In the genomic region with DNA sequence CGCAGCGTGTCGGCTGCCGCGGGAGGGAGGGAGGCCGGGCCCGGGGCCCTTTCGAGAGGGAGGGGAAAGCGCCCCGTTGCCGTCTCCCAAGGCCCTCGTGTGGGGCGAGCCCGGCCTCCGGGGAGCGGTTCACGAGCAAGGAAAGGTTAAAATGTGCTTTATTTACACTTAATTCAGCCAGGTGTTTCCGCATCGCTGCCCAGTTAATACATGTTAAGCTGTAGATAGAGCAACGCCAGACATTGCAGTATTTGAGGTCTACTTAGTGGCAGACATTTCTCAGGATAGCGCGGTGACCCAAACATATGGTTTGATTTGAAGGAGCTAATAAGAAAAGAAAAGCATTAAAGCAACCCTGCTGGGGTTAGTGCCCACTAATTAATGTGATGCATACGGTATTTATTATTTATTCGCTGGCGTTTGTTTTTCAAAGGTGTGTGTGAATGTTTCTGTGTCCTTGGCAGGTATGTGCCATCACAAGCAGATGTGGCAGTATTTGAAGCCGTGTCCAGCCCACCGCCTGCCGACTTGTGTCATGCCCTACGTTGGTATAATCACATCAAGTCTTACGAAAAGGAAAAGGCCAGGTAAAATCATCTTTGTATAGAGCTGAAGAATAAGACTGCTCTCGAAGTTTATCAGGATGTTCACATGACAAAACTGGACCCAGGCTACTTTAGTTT, we compare ENCODE assay signal across 1 cellular context.
A peak's percentile ranks its signal among the peaks of the same experiment; 100 is the strongest.
TF ChIP-seq lines count a peak whose summit lies in the region.

No MANE protein-coding gene starts in this region.

TF ChIP-seq in HepG2, 621 proteins besides CTCF, POLR2A, EP300 and RAD21 (continued from another document and continues in another):
- TF ChIP-seq CHD2 (IDR thresholded peaks at IDR 0.05; ENCODE audit: low read depth, low read length) (no peak), HIVEP1 (CRISPR knock-in tag; IDR thresholded peaks at IDR 0.05) (no peak; the same call in 1 of the 2 replicates), ZNF570 (CRISPR knock-in tag; IDR thresholded peaks at IDR 0.05; ENCODE audit: borderline replicate concordance) (no peak), ZNF674 (CRISPR knock-in tag; IDR thresholded peaks at IDR 0.05; ENCODE audit: low read depth) (no peak), ZNF383 (CRISPR knock-in tag; IDR thresholded peaks at IDR 0.05; ENCODE audit: borderline replicate concordance) (no peak), ZNF678 (CRISPR knock-in tag; IDR thresholded peaks at IDR 0.05) (peak; percentile 67; the same call in 1 of the 2 replicates), ZNF839 (CRISPR knock-in tag; IDR thresholded peaks at IDR 0.05; ENCODE audit: borderline replicate concordance) (no peak), AGO2 (optimal IDR thresholded peaks at IDR 0.05; ENCODE audit: low read depth, low read length) (no peak), ZNF20 (CRISPR knock-in tag; IDR thresholded peaks at IDR 0.05) (0 out of 2 replicates have a peak, but pooled peaks have one; percentile 6), NFKBIZ (CRISPR knock-in tag; IDR thresholded peaks at IDR 0.05) (0 out of 2 replicates have a peak, but pooled peaks have one; percentile 45), ZNF446 (CRISPR knock-in tag; IDR thresholded peaks at IDR 0.05) (0 out of 2 replicates have a peak, but pooled peaks have one; percentile 13), MED8 (CRISPR knock-in tag; IDR thresholded peaks at IDR 0.05; ENCODE audit: insufficient replicate concordance) (no peak), ZBTB1 (CRISPR knock-in tag; IDR thresholded peaks at IDR 0.05; ENCODE audit: borderline replicate concordance) (no peak), ZNF17 (CRISPR knock-in tag; IDR thresholded peaks at IDR 0.05) (peak; percentile 53; the same call in 1 of the 2 replicates), PLRG1 (conservative IDR thresholded peaks at IDR 0.05) (no peak), ZNF431 (CRISPR knock-in tag; IDR thresholded peaks at IDR 0.05; ENCODE audit: borderline replicate concordance, low read depth) (no peak; the same call in 1 of the 2 replicates), ZMAT3 (CRISPR knock-in tag; conservative IDR thresholded peaks at IDR 0.05) (no peak), HNRNPH1 (optimal IDR thresholded peaks at IDR 0.05; ENCODE audit: low read depth, low read length) (no peak), ZNF317 (CRISPR knock-in tag; IDR thresholded peaks at IDR 0.05) (peak; percentile 19; the same call in 1 of the 2 replicates)
- TF ChIP-seq, protein P1, sequence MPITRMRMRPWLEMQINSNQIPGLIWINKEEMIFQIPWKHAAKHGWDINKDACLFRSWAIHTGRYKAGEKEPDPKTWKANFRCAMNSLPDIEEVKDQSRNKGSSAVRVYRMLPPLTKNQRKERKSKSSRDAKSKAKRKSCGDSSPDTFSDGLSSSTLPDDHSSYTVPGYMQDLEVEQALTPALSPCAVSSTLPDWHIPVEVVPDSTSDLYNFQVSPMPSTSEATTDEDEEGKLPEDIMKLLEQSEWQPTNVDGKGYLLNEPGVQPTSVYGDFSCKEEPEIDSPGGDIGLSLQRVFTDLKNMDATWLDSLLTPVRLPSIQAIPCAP (CRISPR knock-in tag; IDR thresholded peaks at IDR 0.05; ENCODE audit: low read depth), result no peak
- TF ChIP-seq, protein P2, sequence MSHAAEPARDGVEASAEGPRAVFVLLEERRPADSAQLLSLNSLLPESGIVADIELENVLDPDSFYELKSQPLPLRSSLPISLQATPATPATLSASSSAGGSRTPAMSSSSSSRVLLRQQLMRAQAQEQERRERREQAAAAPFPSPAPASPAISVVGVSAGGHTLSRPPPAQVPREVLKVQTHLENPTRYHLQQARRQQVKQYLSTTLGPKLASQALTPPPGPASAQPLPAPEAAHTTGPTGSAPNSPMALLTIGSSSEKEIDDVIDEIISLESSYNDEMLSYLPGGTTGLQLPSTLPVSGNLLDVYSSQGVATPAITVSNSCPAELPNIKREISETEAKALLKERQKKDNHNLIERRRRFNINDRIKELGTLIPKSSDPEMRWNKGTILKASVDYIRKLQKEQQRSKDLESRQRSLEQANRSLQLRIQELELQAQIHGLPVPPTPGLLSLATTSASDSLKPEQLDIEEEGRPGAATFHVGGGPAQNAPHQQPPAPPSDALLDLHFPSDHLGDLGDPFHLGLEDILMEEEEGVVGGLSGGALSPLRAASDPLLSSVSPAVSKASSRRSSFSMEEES (CRISPR knock-in tag; IDR thresholded peaks at IDR 0.05), result no peak; the same call in 1 of the 2 replicates
- TF ChIP-seq, protein P3, sequence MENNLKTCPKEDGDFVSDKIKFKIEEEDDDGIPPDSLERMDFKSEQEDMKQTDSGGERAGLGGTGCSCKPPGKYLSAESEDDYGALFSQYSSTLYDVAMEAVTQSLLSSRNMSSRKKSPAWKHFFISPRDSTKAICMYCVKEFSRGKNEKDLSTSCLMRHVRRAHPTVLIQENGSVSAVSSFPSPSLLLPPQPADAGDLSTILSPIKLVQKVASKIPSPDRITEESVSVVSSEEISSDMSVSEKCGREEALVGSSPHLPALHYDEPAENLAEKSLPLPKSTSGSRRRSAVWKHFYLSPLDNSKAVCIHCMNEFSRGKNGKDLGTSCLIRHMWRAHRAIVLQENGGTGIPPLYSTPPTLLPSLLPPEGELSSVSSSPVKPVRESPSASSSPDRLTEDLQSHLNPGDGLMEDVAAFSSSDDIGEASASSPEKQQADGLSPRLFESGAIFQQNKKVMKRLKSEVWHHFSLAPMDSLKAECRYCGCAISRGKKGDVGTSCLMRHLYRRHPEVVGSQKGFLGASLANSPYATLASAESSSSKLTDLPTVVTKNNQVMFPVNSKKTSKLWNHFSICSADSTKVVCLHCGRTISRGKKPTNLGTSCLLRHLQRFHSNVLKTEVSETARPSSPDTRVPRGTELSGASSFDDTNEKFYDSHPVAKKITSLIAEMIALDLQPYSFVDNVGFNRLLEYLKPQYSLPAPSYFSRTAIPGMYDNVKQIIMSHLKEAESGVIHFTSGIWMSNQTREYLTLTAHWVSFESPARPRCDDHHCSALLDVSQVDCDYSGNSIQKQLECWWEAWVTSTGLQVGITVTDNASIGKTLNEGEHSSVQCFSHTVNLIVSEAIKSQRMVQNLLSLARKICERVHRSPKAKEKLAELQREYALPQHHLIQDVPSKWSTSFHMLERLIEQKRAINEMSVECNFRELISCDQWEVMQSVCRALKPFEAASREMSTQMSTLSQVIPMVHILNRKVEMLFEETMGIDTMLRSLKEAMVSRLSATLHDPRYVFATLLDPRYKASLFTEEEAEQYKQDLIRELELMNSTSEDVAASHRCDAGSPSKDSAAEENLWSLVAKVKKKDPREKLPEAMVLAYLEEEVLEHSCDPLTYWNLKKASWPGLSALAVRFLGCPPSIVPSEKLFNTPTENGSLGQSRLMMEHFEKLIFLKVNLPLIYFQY (CRISPR knock-in tag; IDR thresholded peaks at IDR 0.05; ENCODE audit: borderline replicate concordance), result no peak
- TF ChIP-seq, protein P4, sequence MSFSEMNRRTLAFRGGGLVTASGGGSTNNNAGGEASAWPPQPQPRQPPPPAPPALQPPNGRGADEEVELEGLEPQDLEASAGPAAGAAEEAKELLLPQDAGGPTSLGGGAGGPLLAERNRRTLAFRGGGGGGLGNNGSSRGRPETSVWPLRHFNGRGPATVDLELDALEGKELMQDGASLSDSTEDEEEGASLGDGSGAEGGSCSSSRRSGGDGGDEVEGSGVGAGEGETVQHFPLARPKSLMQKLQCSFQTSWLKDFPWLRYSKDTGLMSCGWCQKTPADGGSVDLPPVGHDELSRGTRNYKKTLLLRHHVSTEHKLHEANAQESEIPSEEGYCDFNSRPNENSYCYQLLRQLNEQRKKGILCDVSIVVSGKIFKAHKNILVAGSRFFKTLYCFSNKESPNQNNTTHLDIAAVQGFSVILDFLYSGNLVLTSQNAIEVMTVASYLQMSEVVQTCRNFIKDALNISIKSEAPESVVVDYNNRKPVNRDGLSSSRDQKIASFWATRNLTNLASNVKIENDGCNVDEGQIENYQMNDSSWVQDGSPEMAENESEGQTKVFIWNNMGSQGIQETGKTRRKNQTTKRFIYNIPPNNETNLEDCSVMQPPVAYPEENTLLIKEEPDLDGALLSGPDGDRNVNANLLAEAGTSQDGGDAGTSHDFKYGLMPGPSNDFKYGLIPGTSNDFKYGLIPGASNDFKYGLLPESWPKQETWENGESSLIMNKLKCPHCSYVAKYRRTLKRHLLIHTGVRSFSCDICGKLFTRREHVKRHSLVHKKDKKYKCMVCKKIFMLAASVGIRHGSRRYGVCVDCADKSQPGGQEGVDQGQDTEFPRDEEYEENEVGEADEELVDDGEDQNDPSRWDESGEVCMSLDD (CRISPR knock-in tag; IDR thresholded peaks at IDR 0.05; ENCODE audit: borderline replicate concordance), result 0 out of 2 replicates have a peak, but pooled peaks have one; percentile 3
- TF ChIP-seq, protein P5, sequence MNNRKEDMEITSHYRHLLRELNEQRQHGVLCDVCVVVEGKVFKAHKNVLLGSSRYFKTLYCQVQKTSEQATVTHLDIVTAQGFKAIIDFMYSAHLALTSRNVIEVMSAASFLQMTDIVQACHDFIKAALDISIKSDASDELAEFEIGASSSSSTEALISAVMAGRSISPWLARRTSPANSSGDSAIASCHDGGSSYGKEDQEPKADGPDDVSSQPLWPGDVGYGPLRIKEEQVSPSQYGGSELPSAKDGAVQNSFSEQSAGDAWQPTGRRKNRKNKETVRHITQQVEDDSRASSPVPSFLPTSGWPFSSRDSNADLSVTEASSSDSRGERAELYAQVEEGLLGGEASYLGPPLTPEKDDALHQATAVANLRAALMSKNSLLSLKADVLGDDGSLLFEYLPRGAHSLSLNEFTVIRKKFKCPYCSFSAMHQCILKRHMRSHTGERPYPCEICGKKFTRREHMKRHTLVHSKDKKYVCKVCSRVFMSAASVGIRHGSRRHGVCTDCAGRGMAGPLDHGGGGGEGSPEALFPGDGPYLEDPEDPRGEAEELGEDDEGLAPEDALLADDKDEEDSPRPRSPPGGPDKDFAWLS (CRISPR knock-in tag; IDR thresholded peaks at IDR 0.05; ENCODE audit: borderline replicate concordance), result no peak
- TF ChIP-seq, protein P6, sequence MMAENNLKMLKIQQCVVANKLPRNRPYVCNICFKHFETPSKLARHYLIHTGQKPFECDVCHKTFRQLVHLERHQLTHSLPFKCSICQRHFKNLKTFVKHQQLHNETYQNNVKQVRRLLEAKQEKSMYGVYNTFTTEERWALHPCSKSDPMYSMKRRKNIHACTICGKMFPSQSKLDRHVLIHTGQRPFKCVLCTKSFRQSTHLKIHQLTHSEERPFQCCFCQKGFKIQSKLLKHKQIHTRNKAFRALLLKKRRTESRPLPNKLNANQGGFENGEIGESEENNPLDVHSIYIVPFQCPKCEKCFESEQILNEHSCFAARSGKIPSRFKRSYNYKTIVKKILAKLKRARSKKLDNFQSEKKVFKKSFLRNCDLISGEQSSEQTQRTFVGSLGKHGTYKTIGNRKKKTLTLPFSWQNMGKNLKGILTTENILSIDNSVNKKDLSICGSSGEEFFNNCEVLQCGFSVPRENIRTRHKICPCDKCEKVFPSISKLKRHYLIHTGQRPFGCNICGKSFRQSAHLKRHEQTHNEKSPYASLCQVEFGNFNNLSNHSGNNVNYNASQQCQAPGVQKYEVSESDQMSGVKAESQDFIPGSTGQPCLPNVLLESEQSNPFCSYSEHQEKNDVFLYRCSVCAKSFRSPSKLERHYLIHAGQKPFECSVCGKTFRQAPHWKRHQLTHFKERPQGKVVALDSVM (CRISPR knock-in tag; IDR thresholded peaks at IDR 0.05), result peak; percentile 22; the same call in 1 of the 2 replicates
- TF ChIP-seq, protein P7, sequence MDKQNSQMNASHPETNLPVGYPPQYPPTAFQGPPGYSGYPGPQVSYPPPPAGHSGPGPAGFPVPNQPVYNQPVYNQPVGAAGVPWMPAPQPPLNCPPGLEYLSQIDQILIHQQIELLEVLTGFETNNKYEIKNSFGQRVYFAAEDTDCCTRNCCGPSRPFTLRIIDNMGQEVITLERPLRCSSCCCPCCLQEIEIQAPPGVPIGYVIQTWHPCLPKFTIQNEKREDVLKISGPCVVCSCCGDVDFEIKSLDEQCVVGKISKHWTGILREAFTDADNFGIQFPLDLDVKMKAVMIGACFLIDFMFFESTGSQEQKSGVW (CRISPR knock-in tag; IDR thresholded peaks at IDR 0.05; ENCODE audit: borderline replicate concordance), result no peak
- TF ChIP-seq, protein P8, sequence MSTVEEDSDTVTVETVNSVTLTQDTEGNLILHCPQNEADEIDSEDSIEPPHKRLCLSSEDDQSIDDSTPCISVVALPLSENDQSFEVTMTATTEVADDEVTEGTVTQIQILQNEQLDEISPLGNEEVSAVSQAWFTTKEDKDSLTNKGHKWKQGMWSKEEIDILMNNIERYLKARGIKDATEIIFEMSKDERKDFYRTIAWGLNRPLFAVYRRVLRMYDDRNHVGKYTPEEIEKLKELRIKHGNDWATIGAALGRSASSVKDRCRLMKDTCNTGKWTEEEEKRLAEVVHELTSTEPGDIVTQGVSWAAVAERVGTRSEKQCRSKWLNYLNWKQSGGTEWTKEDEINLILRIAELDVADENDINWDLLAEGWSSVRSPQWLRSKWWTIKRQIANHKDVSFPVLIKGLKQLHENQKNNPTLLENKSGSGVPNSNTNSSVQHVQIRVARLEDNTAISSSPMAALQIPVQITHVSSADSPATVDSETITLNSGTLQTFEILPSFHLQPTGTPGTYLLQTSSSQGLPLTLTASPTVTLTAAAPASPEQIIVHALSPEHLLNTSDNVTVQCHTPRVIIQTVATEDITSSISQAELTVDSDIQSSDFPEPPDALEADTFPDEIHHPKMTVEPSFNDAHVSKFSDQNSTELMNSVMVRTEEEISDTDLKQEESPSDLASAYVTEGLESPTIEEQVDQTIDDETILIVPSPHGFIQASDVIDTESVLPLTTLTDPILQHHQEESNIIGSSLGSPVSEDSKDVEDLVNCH (CRISPR knock-in tag; IDR thresholded peaks at IDR 0.05), result 0 out of 2 replicates have a peak, but pooled peaks have one; percentile 38
- TF ChIP-seq, protein P9, sequence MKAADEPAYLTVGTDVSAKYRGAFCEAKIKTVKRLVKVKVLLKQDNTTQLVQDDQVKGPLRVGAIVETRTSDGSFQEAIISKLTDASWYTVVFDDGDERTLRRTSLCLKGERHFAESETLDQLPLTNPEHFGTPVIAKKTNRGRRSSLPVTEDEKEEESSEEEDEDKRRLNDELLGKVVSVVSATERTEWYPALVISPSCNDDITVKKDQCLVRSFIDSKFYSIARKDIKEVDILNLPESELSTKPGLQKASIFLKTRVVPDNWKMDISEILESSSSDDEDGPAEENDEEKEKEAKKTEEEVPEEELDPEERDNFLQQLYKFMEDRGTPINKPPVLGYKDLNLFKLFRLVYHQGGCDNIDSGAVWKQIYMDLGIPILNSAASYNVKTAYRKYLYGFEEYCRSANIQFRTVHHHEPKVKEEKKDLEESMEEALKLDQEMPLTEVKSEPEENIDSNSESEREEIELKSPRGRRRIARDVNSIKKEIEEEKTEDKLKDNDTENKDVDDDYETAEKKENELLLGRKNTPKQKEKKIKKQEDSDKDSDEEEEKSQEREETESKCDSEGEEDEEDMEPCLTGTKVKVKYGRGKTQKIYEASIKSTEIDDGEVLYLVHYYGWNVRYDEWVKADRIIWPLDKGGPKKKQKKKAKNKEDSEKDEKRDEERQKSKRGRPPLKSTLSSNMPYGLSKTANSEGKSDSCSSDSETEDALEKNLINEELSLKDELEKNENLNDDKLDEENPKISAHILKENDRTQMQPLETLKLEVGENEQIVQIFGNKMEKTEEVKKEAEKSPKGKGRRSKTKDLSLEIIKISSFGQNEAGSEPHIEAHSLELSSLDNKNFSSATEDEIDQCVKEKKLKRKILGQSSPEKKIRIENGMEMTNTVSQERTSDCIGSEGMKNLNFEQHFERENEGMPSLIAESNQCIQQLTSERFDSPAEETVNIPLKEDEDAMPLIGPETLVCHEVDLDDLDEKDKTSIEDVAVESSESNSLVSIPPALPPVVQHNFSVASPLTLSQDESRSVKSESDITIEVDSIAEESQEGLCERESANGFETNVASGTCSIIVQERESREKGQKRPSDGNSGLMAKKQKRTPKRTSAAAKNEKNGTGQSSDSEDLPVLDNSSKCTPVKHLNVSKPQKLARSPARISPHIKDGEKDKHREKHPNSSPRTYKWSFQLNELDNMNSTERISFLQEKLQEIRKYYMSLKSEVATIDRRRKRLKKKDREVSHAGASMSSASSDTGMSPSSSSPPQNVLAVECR (CRISPR knock-in tag; IDR thresholded peaks at IDR 0.05; ENCODE audit: borderline replicate concordance), result no peak; the same call in 1 of the 2 replicates
